In genomic region chr14:94356379-94357056, GRCh38 we compare ENCODE assay signal across 16 cellular contexts. TPM values are rescaled to one million over a fixed set of nuclear protein-coding genes. Genes with fewer than 3 reads are reported as not detected.
"Had no signal": no experiment of that assay in that cellular context is flagged by ENCODE, and none has a peak within 500 bp of the region (broad histone marks: within the 10 kb centered on the region; RNA-seq: fewer than 3 reads in every experiment).

No MANE protein-coding gene starts in this region.

- H3K4me1 ChIP-seq: breast epithelium, heart right ventricle had no signal

- H3K27ac ChIP-seq: breast epithelium, heart right ventricle, neutrophil, upper lobe of left lung had no signal

- H3K36me3 ChIP-seq: breast epithelium, heart right ventricle, neutrophil, upper lobe of left lung had no signal

- H3K27me3 ChIP-seq: breast epithelium, upper lobe of left lung had no signal

- H3K9me3 ChIP-seq: breast epithelium, heart right ventricle, neutrophil, upper lobe of left lung had no signal

- ATAC-seq: activated T-cell treated with anti-CD3 and anti-CD28 coated beads, Interleukin-2, amount 50 U/mL, for 72 hours; heart right ventricle; left ventricle myocardium superior; naive thymus-derived CD4-positive, alpha-beta T cell; right cardiac atrium had no signal

- H3K4me3 ChIP-seq: breast epithelium, heart right ventricle, upper lobe of left lung had no signal

- DNase-seq: activated B cell treated with CpG ODN at 0.5 μM for 24 hours; activated CD4-positive, alpha-beta T cell treated with anti-CD3 and anti-CD28 coated beads, Interleukin-2, amount 50 U/mL, for 48 hours; activated gamma-delta T cell treated with Interleukin-2 at 50 U/mL for 16 hours; activated T-cell treated with anti-CD3 and anti-CD28 coated beads, Interleukin-2, amount 50 U/mL, for 72 hours; aorta; effector CD4-positive, alpha-beta T cell; heart right ventricle; left ventricle myocardium superior; right cardiac atrium; stimulated activated naive CD4-positive, alpha-beta T cell; upper lobe of left lung had no signal

RNA-seq across cellular contexts. Expression of gene SERPINA2, which starts 10.0 kb away (rescaled TPM):
- polyA plus RNA-seq: aorta; endothelial cell of umbilical vein; heart right ventricle; keratinocyte; naive thymus-derived CD4-positive, alpha-beta T cell; right cardiac atrium had no signal

RNA-seq across cellular contexts. Expression of gene SERPINA1, which starts 31.9 kb away (rescaled TPM):
- polyA plus RNA-seq: endothelial cell of umbilical vein had no signal

RNA-seq across cellular contexts. Expression of gene SERPINA6, which starts 33.4 kb away (rescaled TPM):
- polyA plus RNA-seq: aorta; endothelial cell of umbilical vein; heart right ventricle; keratinocyte; naive thymus-derived CD4-positive, alpha-beta T cell; right cardiac atrium had no signal
